ENCODE assay signal across 1 cellular context in the genomic region with DNA sequence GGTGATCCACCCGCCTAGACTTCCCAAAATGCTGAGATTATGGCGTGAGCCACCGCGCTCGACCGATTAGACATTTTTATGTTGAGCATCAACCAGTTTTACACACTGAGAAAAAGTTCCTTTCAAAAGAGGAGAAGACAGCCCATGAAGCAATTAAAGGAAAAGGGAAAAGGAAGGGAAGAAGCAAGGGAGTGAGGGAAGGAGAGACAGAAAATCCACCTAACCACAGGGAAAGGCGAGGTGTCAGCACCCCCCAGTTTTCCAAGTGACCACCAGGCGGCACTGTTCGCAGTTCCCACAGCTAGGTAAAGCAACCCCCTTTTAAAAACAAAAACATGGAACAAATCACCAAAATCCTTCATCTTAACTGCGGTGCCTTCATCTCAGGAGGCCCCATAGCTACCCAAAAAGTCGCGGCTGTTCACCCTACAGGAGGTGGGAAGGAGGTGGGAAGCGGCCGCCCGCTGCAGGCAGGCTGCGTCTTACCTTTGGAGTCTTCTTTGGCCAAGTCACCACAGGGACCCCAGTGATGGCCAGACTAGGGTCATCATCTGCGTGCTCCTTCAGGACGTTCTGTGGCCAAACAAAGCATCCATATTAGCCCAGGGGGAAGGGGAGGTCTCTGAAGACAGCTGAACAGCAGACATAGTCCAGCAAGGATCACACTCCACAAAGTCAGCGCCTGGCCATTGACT.
TF ChIP-seq lines count a peak whose summit lies in the region.

No MANE protein-coding gene starts in this region.

TF ChIP-seq in GM12878, 131 proteins besides CTCF, POLR2A, EP300 and RAD21 (continued from another document):
- TF ChIP-seq SMARCA5 (IDR thresholded peaks at IDR 0.05) (0 out of 2 replicates have a peak, but pooled peaks have one; percentile 55), ZNF384 (IDR thresholded peaks at IDR 0.05; ENCODE audit: borderline replicate concordance, low read depth, low read length) (0 out of 2 replicates have a peak, but pooled peaks have one; percentile 18), CBX3 (IDR thresholded peaks at IDR 0.05; ENCODE audit: borderline replicate concordance, low read depth) (no peak), ATF7 (IDR thresholded peaks at IDR 0.05; ENCODE audit: low read depth) (no peak), IKZF2 (IDR thresholded peaks at IDR 0.05) (peak; percentile 52 to 56; a peak in 3 of 4 replicates), SREBF1 (IDR thresholded peaks at IDR 0.05; ENCODE audit: low read length) (no peak), SMC3 (IDR thresholded peaks at IDR 0.05; ENCODE audit: borderline replicate concordance, low read length) (peak; percentile 73), RUNX3 (IDR thresholded peaks at IDR 0.05; ENCODE audit: low read length) (peak; percentile 77), IKZF1 (conservative IDR thresholded peaks at IDR 0.05) (peak; percentile 32; the same call in 1 of the 2 replicates)
- TF ChIP-seq, protein P1, sequence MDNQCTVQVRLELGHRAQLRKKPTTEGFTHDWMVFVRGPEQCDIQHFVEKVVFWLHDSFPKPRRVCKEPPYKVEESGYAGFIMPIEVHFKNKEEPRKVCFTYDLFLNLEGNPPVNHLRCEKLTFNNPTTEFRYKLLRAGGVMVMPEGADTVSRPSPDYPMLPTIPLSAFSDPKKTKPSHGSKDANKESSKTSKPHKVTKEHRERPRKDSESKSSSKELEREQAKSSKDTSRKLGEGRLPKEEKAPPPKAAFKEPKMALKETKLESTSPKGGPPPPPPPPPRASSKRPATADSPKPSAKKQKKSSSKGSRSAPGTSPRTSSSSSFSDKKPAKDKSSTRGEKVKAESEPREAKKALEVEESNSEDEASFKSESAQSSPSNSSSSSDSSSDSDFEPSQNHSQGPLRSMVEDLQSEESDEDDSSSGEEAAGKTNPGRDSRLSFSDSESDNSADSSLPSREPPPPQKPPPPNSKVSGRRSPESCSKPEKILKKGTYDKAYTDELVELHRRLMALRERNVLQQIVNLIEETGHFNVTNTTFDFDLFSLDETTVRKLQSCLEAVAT (IDR thresholded peaks at IDR 0.05) = peak; percentile 69; the same call in 1 of the 2 replicates
